ENCODE assay signal across 1 cellular context in genomic region chr16:84839054-84839453, GRCh38.
TF ChIP-seq lines count a peak whose summit lies in the region.

No MANE protein-coding gene starts in this region.

TF ChIP-seq in H1, 55 proteins besides CTCF, POLR2A, EP300 and RAD21 (continued from another document):
- no peak for TF ChIP-seq CHD7 (IDR thresholded peaks at IDR 0.05; ENCODE audit: insufficient replicate concordance, low read length)
- TF ChIP-seq PHF8 (conservative IDR thresholded peaks at IDR 0.05; ENCODE audit: low read depth, low read length): no peak
- TF ChIP-seq JUND (IDR thresholded peaks at IDR 0.05; ENCODE audit: low read length): no peak
- TF ChIP-seq BCL11A (IDR thresholded peaks at IDR 0.05; ENCODE audit: low read depth in 2 of 2, low read length in 2 of 2): no peak
- TF ChIP-seq CBX8 (IDR thresholded peaks at IDR 0.05; ENCODE audit: borderline replicate concordance, low read depth, low read length): no peak
- no peak for TF ChIP-seq TAF1 (IDR thresholded peaks at IDR 0.05; ENCODE audit: low read depth, low read length)
